ENCODE assay signal across 25 cellular contexts in genomic region chr12:120666577-120667390, GRCh38. TPM values are rescaled to one million over a fixed set of nuclear protein-coding genes. Genes with fewer than 3 reads are reported as not detected.
DNase-seq lines count a peak whose midpoint lies in the region; ATAC-seq and TF ChIP-seq lines count a peak whose summit lies in the region.
"Had no signal": no experiment of that assay in that cellular context is flagged by ENCODE, and none has a peak within 500 bp of the region (broad histone marks: within the 10 kb centered on the region; RNA-seq: fewer than 3 reads in every experiment).

No MANE protein-coding gene starts in this region.

- H3K36me3 ChIP-seq in SJCRH30: no peaks in the 10 kb centered on the region
- no peaks in the 10 kb centered on the region for H3K36me3 ChIP-seq in lower lobe of right lung
- H3K36me3 ChIP-seq: ascending aorta, ovary, Peyer's patch, SJSA1 had no signal

- H3K27me3 Mint-ChIP-seq in stimulated activated naive CD8-positive, alpha-beta T cell treated with anti-CD3 and anti-CD28 coated beads, Interleukin-15, amount 100 ng/mL, for 72 hours: no peaks in the 10 kb centered on the region
- H3K27me3 Mint-ChIP-seq: activated naive CD4-positive, alpha-beta T cell treated with anti-CD3 and anti-CD28 coated beads, Interleukin-2, amount 50 U/mL, for 24 hours; naive B cell; stimulated activated naive B cell treated with anti-CD40 and anti-IgM and Interleukin-4, amounts not matched to agents 10 μg/mL and 1 μg/mL and 100 μg/mL, for 72 hours had no signal

- intact Hi-C loops in lower lobe of right lung (cut with DNase I) (no loop called here), head of caudate nucleus (cut with DNase I) (no loop called here)

- H3K27ac ChIP-seq in SJCRH30 (peak overlapping the region; percentile 72), lower lobe of right lung (no peak overlapping the region)
- H3K27ac ChIP-seq: ascending aorta, ovary, Peyer's patch, SJSA1, VCaP had no signal

- peaks cover 16% of the 10 kb centered on the region; the same call in 1 of the 2 replicates for H3K4me1 ChIP-seq in SJCRH30
- H3K4me1 ChIP-seq in lower lobe of right lung: no peaks in the 10 kb centered on the region
- H3K4me1 ChIP-seq: SJSA1 had no signal

- no peaks in the 10 kb centered on the region for H3K9me3 ChIP-seq in SJCRH30 (replicated peaks)
- no peaks in the 10 kb centered on the region for H3K9me3 ChIP-seq in lower lobe of right lung
- H3K9me3 ChIP-seq: ascending aorta, ovary, Peyer's patch, SJSA1 had no signal

- no peaks in the 10 kb centered on the region for H3K4me1 Mint-ChIP-seq in stimulated activated naive CD8-positive, alpha-beta T cell treated with anti-CD3 and anti-CD28 coated beads, Interleukin-15, amount 100 ng/mL, for 72 hours
- H3K4me1 Mint-ChIP-seq: activated naive CD4-positive, alpha-beta T cell treated with anti-CD3 and anti-CD28 coated beads, Interleukin-2, amount 50 U/mL, for 24 hours; central memory CD8-positive, alpha-beta T cell had no signal

- H3K4me3 ChIP-seq in SJCRH30 (peak overlapping the region; percentile 45), lower lobe of right lung (no peak overlapping the region)
- H3K4me3 ChIP-seq: ascending aorta, dorsolateral prefrontal cortex, ovary, Peyer's patch, SJSA1 had no signal

- no peak overlapping the region for H3K27ac Mint-ChIP-seq in stimulated activated naive CD8-positive, alpha-beta T cell treated with anti-CD3 and anti-CD28 coated beads, Interleukin-15, amount 100 ng/mL, for 72 hours
- H3K27ac Mint-ChIP-seq: activated naive CD4-positive, alpha-beta T cell treated with anti-CD3 and anti-CD28 coated beads, Interleukin-2, amount 50 U/mL, for 24 hours; CD4-positive, alpha-beta memory T cell; stimulated activated naive B cell treated with anti-CD40 and anti-IgM and Interleukin-4, amounts not matched to agents 10 μg/mL and 1 μg/mL and 100 μg/mL, for 72 hours had no signal

- no peak for TF ChIP-seq CTCF in lower lobe of right lung (IDR thresholded peaks at IDR 0.05)

- no peak for DNase-seq in stimulated activated naive CD8-positive, alpha-beta T cell treated with anti-CD3 and anti-CD28 coated beads, Interleukin-15, amount 100 ng/mL, for 72 hours
- no peak for DNase-seq in stimulated activated naive CD8-positive, alpha-beta T cell treated with anti-CD3 and anti-CD28 coated beads, Interleukin-15, Interleukin-2, amounts not matched to agents 100 U/mL and 50 U/mL, for 24 hours
- DNase-seq in SJCRH30 (peak; percentile 82 to 85), lower lobe of right lung (peak; percentile 10), head of caudate nucleus (no peak), kidney tubule cell (ENCODE audit: low spot score) (no peak), NCI-H446 (lab: John Stamatoyannopoulos, UW) (no peak)
- DNase-seq: CD4-positive, alpha-beta memory T cell; DMS 273 treated with DMSO at 0.1 percent for 48 hours; dorsolateral prefrontal cortex; left colon; NCI-H1930; NCI-H226; ovary; Peyer's patch; stimulated activated CD4-positive, alpha-beta T cell treated with anti-CD3 and anti-CD28 coated beads, Interleukin-4, amount 100 ng/mL, for 1 hour; stimulated activated naive B cell treated with anti-CD40 and anti-IgM and Interleukin-4, amounts not matched to agents 10 μg/mL and 1 μg/mL and 100 μg/mL, for 72 hours had no signal

- H3K27me3 ChIP-seq in SJCRH30 (no peaks in the 10 kb centered on the region; the same call in 1 of the 2 replicates), lower lobe of right lung (ENCODE audit: low read depth) (no peaks in the 10 kb centered on the region)
- H3K27me3 ChIP-seq: ascending aorta, dorsolateral prefrontal cortex, ovary, Peyer's patch, SJSA1 had no signal

- ATAC-seq in stimulated activated naive CD8-positive, alpha-beta T cell treated with anti-CD3 and anti-CD28 coated beads, Interleukin-15, amount 100 ng/mL, for 72 hours: peak; percentile 28
- no peak for ATAC-seq in stimulated activated naive CD8-positive, alpha-beta T cell treated with anti-CD3 and anti-CD28 coated beads, Interleukin-15, Interleukin-2, amounts not matched to agents 100 U/mL and 50 U/mL, for 24 hours
- peak in 1 of 2 donors; percentile 7 for ATAC-seq in lower lobe of right lung
- ATAC-seq: HCT116, left colon had no signal

- no peaks in the 10 kb centered on the region for H3K9me3 Mint-ChIP-seq in stimulated activated naive CD8-positive, alpha-beta T cell treated with anti-CD3 and anti-CD28 coated beads, Interleukin-15, amount 100 ng/mL, for 72 hours
- H3K9me3 Mint-ChIP-seq: activated naive CD4-positive, alpha-beta T cell treated with anti-CD3 and anti-CD28 coated beads, Interleukin-2, amount 50 U/mL, for 24 hours; CD4-positive, alpha-beta memory T cell; central memory CD8-positive, alpha-beta T cell; naive B cell; stimulated activated naive B cell treated with anti-CD40 and anti-IgM and Interleukin-4, amounts not matched to agents 10 μg/mL and 1 μg/mL and 100 μg/mL, for 72 hours had no signal

- no peak overlapping the region for H3K4me3 Mint-ChIP-seq in stimulated activated naive CD8-positive, alpha-beta T cell treated with anti-CD3 and anti-CD28 coated beads, Interleukin-15, amount 100 ng/mL, for 72 hours
- H3K4me3 Mint-ChIP-seq: activated naive CD4-positive, alpha-beta T cell treated with anti-CD3 and anti-CD28 coated beads, Interleukin-2, amount 50 U/mL, for 24 hours; CD4-positive, alpha-beta memory T cell; central memory CD8-positive, alpha-beta T cell had no signal

RNA-seq across cellular contexts. Expression of gene MLEC, which starts 20.2 kb away (rescaled TPM):
- total RNA-seq in SJCRH30 (2014; rRNA removed; shearing (Covaris generic)): 77.7 and 83.1 TPM in 2 replicates
- total RNA-seq in lower lobe of right lung: 98.1 TPM

RNA-seq across cellular contexts. Expression of gene CABP1, which starts 26.4 kb away (rescaled TPM):
- total RNA-seq in SJCRH30 (2014; rRNA removed; shearing (Covaris generic)): 1.7 and 2.7 TPM in 2 replicates
- total RNA-seq in lower lobe of right lung: 0.30 TPM
- total RNA-seq: CD4-positive, alpha-beta memory T cell; SJSA1; T-helper 2 cell treated with Interferon-gamma antibody and Interleukin-4, amounts not matched to agents 100 ng/mL and 5 ng/mL, for 36 hours had no signal

RNA-seq across cellular contexts. Expression of gene UNC119B, which starts 43.5 kb away (rescaled TPM):
- total RNA-seq in SJCRH30 (2014; rRNA removed; shearing (Covaris generic)): 16.9 and 20.2 TPM in 2 replicates
- 27.1 TPM for total RNA-seq in lower lobe of right lung

RNA-seq across cellular contexts. Expression of gene ACADS, which starts 58.8 kb away (rescaled TPM):
- 1.1 and 1.3 TPM in 2 replicates for total RNA-seq in SJCRH30 (2014; rRNA removed; shearing (Covaris generic))
- total RNA-seq in lower lobe of right lung: 24.4 TPM

Comparison
In these comparisons a context has a peak if more than half of its experiments do, and no peak if none do; other contexts are left out.
1. DNase-seq: peak in SJCRH30 (2 of 2) and lower lobe of right lung (single experiment); none in stimulated activated naive CD8-positive, alpha-beta T cell treated with anti-CD3 and anti-CD28 coated beads, Interleukin-15, amount 100 ng/mL, for 72 hours (0 of 2), stimulated activated naive CD8-positive, alpha-beta T cell treated with anti-CD3 and anti-CD28 coated beads, Interleukin-15, Interleukin-2, amounts not matched to agents 100 U/mL and 50 U/mL, for 24 hours (single experiment), head of caudate nucleus (0 of 42), kidney tubule cell (single experiment) and NCI-H446 (0 of 2).